ENCODE assay signal across 30 cellular contexts in the genomic region with DNA sequence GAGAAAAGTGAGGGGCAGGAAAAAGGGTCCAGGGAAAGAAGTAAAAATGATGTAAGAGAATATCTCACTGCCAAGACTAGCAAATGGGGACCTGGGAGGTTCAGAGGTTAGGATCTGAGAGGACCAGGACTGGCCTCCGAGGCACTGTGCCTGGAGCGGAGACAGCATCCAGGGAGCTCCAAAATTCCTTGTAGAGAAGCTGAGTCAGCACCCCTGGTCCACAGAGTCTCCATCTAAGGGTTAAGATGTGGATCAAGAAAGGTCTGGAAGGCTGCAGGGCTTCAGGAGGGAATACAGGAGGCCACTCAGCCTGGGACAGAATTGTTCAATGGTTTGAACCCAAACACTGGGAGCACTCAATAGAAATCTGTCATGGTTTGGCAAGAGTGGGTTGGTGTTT. TPM values are rescaled to one million over a fixed set of nuclear protein-coding genes. Genes with fewer than 3 reads are reported as not detected.
"Had no signal": no experiment of that assay in that cellular context is flagged by ENCODE, and none has a peak within 500 bp of the region (broad histone marks: within the 10 kb centered on the region; RNA-seq: fewer than 3 reads in every experiment).

No MANE protein-coding gene starts in this region.

- H3K4me3 ChIP-seq: neural progenitor cell, ovary, psoas muscle, skin epidermis, smooth muscle cell, spleen, suprapubic skin, testis, tibial artery, transverse colon, upper lobe of right lung, uterus had no signal

- H3K36me3 ChIP-seq: neural progenitor cell, ovary, spleen, suprapubic skin, tibial artery, transverse colon, upper lobe of right lung, uterus had no signal

- H3K9ac ChIP-seq: neural progenitor cell, parathyroid adenoma had no signal

- H2AFZ ChIP-seq: neural progenitor cell, parathyroid adenoma had no signal

- H3K9me3 ChIP-seq: ovary, psoas muscle, suprapubic skin, testis, tibial artery, upper lobe of right lung, uterus had no signal

- DNase-seq: naive thymus-derived CD8-positive, alpha-beta T cell; occipital lobe; ovary; psoas muscle; right cardiac atrium; spleen; stimulated activated CD4-positive, alpha-beta T cell treated with anti-CD3 and anti-CD28 coated beads, Interleukin-12 subunit alpha, Interleukin-12 subunit beta, amount 100 ng/mL, for 4 hours; stimulated activated CD4-positive, alpha-beta T cell treated with anti-CD3 and anti-CD28 coated beads, Interleukin-1b, Interleukin-23, amount 100 ng/mL, for 48 hours; stimulated activated CD4-positive, alpha-beta T cell treated with anti-CD3 and anti-CD28 coated beads, Interleukin-4, amount 100 ng/mL, for 1 hour; stimulated activated CD4-positive, alpha-beta T cell treated with anti-CD3 and anti-CD28 coated beads, Interleukin-4, amount 100 ng/mL, for 4 hours; stimulated activated CD8-positive, alpha-beta memory T cell treated with anti-CD3 and anti-CD28 coated beads, Interleukin-4, amount 100 ng/mL, for 48 hours; stimulated activated naive CD4-positive, alpha-beta T cell; stimulated activated naive CD8-positive, alpha-beta T cell treated with anti-CD3 and anti-CD28 coated beads, Interleukin-15, amount 100 ng/mL, for 72 hours; stimulated activated naive CD8-positive, alpha-beta T cell treated with anti-CD3 and anti-CD28 coated beads, Interleukin-15, Interleukin-2, amounts not matched to agents 100 U/mL and 50 U/mL, for 24 hours; substantia nigra; testis; tibial artery; transverse colon; upper lobe of right lung; uterus had no signal

- ATAC-seq: naive thymus-derived CD8-positive, alpha-beta T cell; natural killer cell treated with Interleukin-12 subunit alpha and Interleukin-12 subunit beta and Interleukin-15 and Interleukin-18, amount 100 ng/mL, for 72 hours; psoas muscle; right cardiac atrium; sciatic nerve; stimulated activated naive CD8-positive, alpha-beta T cell treated with anti-CD3 and anti-CD28 coated beads, Interleukin-15, amount 100 ng/mL, for 72 hours; stimulated activated naive CD8-positive, alpha-beta T cell treated with anti-CD3 and anti-CD28 coated beads, Interleukin-15, Interleukin-2, amounts not matched to agents 100 U/mL and 50 U/mL, for 24 hours; upper lobe of right lung had no signal

- H3K4me3 Mint-ChIP-seq: naive thymus-derived CD8-positive, alpha-beta T cell; natural killer cell treated with Interleukin-12 subunit alpha and Interleukin-12 subunit beta and Interleukin-15 and Interleukin-18, amount 100 ng/mL, for 72 hours; neural progenitor cell; stimulated activated memory B cell treated with anti-CD40 and anti-IgM and Interleukin-4, amounts not matched to agents 10 μg/mL and 1 μg/mL and 100 μg/mL, for 72 hours; stimulated activated naive CD8-positive, alpha-beta T cell treated with anti-CD3 and anti-CD28 coated beads, Interleukin-15, amount 100 ng/mL, for 72 hours; type B pancreatic cell had no signal

- H3K9me3 Mint-ChIP-seq: natural killer cell treated with Interleukin-12 subunit alpha and Interleukin-12 subunit beta and Interleukin-15 and Interleukin-18, amount 100 ng/mL, for 72 hours had no signal

- H3K4me2 ChIP-seq: neural progenitor cell, smooth muscle cell had no signal

- H3K4me1 ChIP-seq: neural progenitor cell, parathyroid adenoma, psoas muscle, suprapubic skin, testis, tibial artery, transverse colon, uterus had no signal

- H3K27ac ChIP-seq: neural progenitor cell, ovary, parathyroid adenoma, psoas muscle, skin epidermis, spleen, suprapubic skin, testis, tibial artery, transverse colon, upper lobe of right lung, uterus had no signal

- H3K36me3 Mint-ChIP-seq: natural killer cell treated with Interleukin-12 subunit alpha and Interleukin-12 subunit beta and Interleukin-15 and Interleukin-18, amount 100 ng/mL, for 72 hours; neural progenitor cell; stimulated activated memory B cell treated with anti-CD40 and anti-IgM and Interleukin-4, amounts not matched to agents 10 μg/mL and 1 μg/mL and 100 μg/mL, for 72 hours; type B pancreatic cell had no signal

- H3K79me2 ChIP-seq: parathyroid adenoma had no signal

- H3K27me3 ChIP-seq: neural progenitor cell, ovary, spleen, suprapubic skin, testis, tibial artery, upper lobe of right lung, uterus had no signal

- H3K4me1 Mint-ChIP-seq: stimulated activated naive CD8-positive, alpha-beta T cell treated with anti-CD3 and anti-CD28 coated beads, Interleukin-15, amount 100 ng/mL, for 72 hours had no signal

- H3K27ac Mint-ChIP-seq: natural killer cell treated with Interleukin-12 subunit alpha and Interleukin-12 subunit beta and Interleukin-15 and Interleukin-18, amount 100 ng/mL, for 72 hours; neural progenitor cell; progenitor cell of endocrine pancreas; stimulated activated memory B cell treated with anti-CD40 and anti-IgM and Interleukin-4, amounts not matched to agents 10 μg/mL and 1 μg/mL and 100 μg/mL, for 72 hours; stimulated activated naive CD8-positive, alpha-beta T cell treated with anti-CD3 and anti-CD28 coated beads, Interleukin-15, amount 100 ng/mL, for 72 hours; type B pancreatic cell had no signal

RNA-seq across cellular contexts. Expression of a gene that starts 30.6 kb away (rescaled TPM):
- polyA plus RNA-seq: naive thymus-derived CD8-positive, alpha-beta T cell had no signal
